ENCODE assay signal across 8 cellular contexts in the genomic region with DNA sequence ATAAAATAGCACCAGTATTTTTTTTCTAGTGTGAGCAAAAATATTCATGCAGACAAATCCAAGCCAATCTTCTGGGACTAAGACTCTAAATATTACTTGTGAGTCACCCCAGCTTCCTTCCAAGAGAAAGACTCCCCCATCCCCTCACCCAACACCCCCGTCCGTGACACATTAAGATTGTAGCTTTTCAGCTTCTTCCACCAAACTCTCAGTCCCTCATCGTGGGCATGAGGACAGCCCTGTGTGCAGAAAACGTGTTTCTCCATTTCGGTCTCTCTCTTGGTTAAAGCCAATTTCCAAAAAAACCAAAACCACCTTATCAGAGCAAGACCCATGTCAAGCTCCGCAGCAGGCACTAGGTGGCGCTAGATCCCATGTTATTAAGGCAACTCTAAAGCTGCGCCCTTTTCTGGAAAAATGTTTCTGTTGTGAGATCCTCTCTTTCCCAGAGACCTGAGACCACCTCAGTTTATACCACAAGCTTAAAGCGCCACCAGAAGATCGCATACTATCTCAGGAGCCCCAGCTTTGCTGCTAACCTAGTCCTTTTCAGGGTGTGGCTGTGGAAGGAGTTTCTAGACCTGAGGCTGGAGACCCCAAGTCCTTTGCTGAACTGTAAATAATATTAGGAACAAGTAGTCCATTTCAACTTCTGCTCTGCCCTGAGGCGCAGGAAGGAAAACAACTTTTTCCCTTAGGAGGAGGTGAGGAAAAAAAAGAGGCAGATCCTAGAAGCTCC.
DNase-seq lines count a peak whose midpoint lies in the region; ATAC-seq, FAIRE-seq and TF ChIP-seq lines count a peak whose summit lies in the region.

No MANE protein-coding gene starts in this region.

- POLR2A ChIA-PET in A549 (lab: Yijun Ruan, JAX), result interaction anchor here (0.6 to 1.2 kb wide), 4 partner anchors 157 to 799 kb away, joined by 3 to 7 read pairs (median 5); partner anchors contain the start of genes AFTPH and RAB1A

- no peaks in the 10 kb centered on the region for H3K9me3 ChIP-seq in A549

- no peak overlapping the region; a peak in 1 of 6 replicates for H3K27ac ChIP-seq in A549

- FAIRE-seq in A549 (lab: Jason Lieb, UNC), result peak; percentile 76

- TF ChIP-seq POLR2A in A549 (IDR thresholded peaks at IDR 0.05; ENCODE audit: low read length), result no peak

- ATAC-seq in A549, result peak; percentile 64 to 87; a peak in 5 of 6 replicates

- TF ChIP-seq EP300 in A549 (IDR thresholded peaks at IDR 0.05), result no peak

- no peaks in the 10 kb centered on the region for H3K27me3 ChIP-seq in kidney epithelial cell (ENCODE audit: control insufficient read depth, insufficient read depth, low read length)

- peaks cover 12% of the 10 kb centered on the region for H3K4me1 ChIP-seq in A549

- DNase-seq in A549 (ENCODE audit: low read depth in 1 of 2, low spot score in 1 of 2), result peak in 1 of 2 experiments; percentile 88
- peak; percentile 77 for DNase-seq in H4 (ENCODE audit: low spot score)
- DNase-seq in NCI-H446 (lab: John Stamatoyannopoulos, UW), result peak; percentile 28 to 89
- peak; percentile 66 for DNase-seq in activated CD4-positive, alpha-beta T cell treated with anti-CD3 and anti-CD28 coated beads for 1 hour
- peak; percentile 66 for DNase-seq in cerebellum (ENCODE audit: low spot score)
- peak; percentile 56 for DNase-seq in kidney epithelial cell (ENCODE audit: low read depth)
- peak; percentile 58 to 81 (median 69) for DNase-seq in stimulated activated CD4-positive, alpha-beta T cell treated with anti-CD3 and anti-CD28 coated beads, Interleukin-12 subunit alpha, Interleukin-12 subunit beta, amount 100 ng/mL, for 48 hours (ENCODE audit: low read depth in 2 of 3, low spot score in 1 of 3)
- no peak for DNase-seq in GM19238 (ENCODE audit: insufficient read length, low spot score)

- TF ChIP-seq RAD21 in A549 (conservative IDR thresholded peaks at IDR 0.05 in 1 of 2, IDR thresholded peaks at IDR 0.05 in 1 of 2), result peak; percentile 99

- H3K36me3 ChIP-seq in kidney epithelial cell (ENCODE audit: control insufficient read depth, insufficient read depth, low read length), result no peaks in the 10 kb centered on the region

- TF ChIP-seq CTCF in A549 (IDR thresholded peaks at IDR 0.05), result peak; percentile 98
- TF ChIP-seq CTCF in kidney epithelial cell (IDR thresholded peaks at IDR 0.05; ENCODE audit: insufficient read depth, low read length, poor library complexity, severe bottlenecking), result peak; percentile 87

- CTCF ChIA-PET in A549 (lab: Yijun Ruan, JAX), result interaction anchor here (0.6 to 13.2 kb wide), 101 partner anchors 8 to 1243 kb away, joined by 3 to 533 read pairs (median 5); partner anchors contain the start of gene AFTPH

- H3K4me3 ChIP-seq in A549, result no peak overlapping the region
- peak overlapping the region; percentile 25 for H3K4me3 ChIP-seq in kidney epithelial cell (ENCODE audit: low read depth, low read length)

- WGBS in A549 (ENCODE audit: missing lambda C conversion rate), result 2% methylated on average over 11 of the region's 11 CpGs

- H3K4me2 ChIP-seq in A549, result peak overlapping the region; percentile 60

TF ChIP-seq in A549, 52 proteins besides CTCF, POLR2A, EP300 and RAD21:
- no peak for TF ChIP-seq HOXA7 (CRISPR knock-in tag; IDR thresholded peaks at IDR 0.05)
- no peak for TF ChIP-seq EHMT2 (IDR thresholded peaks at IDR 0.05; ENCODE audit: low read depth)
- peak; percentile 97 for TF ChIP-seq SMC3 (IDR thresholded peaks at IDR 0.05)
TF ChIP-seq in A549: peak in this region for 1.
